ENCODE assay signal across 1 cellular context in genomic region chr12:43893670-43894069, GRCh38.
TF ChIP-seq lines count a peak whose summit lies in the region.

No MANE protein-coding gene starts in this region.

TF ChIP-seq in HEK293, 187 proteins besides CTCF, POLR2A, EP300 and RAD21 (continued from another document):
- no peak for TF ChIP-seq ZNF18 (tag by site-specific recombination; IDR thresholded peaks at IDR 0.05)
- TF ChIP-seq ZNF10 (tag by site-specific recombination; IDR thresholded peaks at IDR 0.05): peak; percentile 74; the same call in 1 of the 2 replicates
- peak; percentile 62; the same call in 1 of the 2 replicates for TF ChIP-seq ZNF394 (tag by site-specific recombination; IDR thresholded peaks at IDR 0.05; ENCODE audit: borderline replicate concordance)
- TF ChIP-seq ZBTB6 (tag by site-specific recombination; IDR thresholded peaks at IDR 0.05): no peak
